In the genomic region with DNA sequence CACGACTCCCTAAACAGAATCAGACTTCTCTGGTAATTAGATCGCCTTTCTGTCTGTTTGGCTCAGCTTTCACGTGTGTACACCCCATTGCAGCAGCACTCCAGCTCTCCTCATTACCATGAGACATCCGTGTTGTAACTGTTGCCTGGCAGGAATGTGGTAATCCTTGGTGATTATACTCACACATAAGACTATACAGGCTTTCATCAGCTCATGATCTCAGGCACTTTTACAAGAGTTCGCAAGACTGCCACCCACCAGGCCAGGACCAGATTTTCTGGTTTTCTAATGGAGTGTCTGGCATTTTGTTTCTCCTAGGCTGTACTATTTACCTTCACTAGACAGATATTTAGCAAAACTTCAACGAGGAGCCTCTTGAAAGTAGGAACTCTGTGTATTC, we compare ENCODE assay signal across 11 cellular contexts. TPM values are rescaled to one million over a fixed set of nuclear protein-coding genes. Genes with fewer than 3 reads are reported as not detected.
DNase-seq lines count a peak whose midpoint lies in the region; TF ChIP-seq lines count a peak whose summit lies in the region.
"Had no signal": no experiment of that assay in that cellular context is flagged by ENCODE, and none has a peak within 500 bp of the region (broad histone marks: within the 10 kb centered on the region; RNA-seq: fewer than 3 reads in every experiment).

No MANE protein-coding gene starts in this region.

- CTCF ChIA-PET in Calu3 (lab: Charles Lee): interaction anchor here (0.5 to 1.0 kb wide), 2 partner anchors 41 to 181 kb away, joined by 3 to 4 read pairs; no protein-coding TSS in a partner anchor

- H3K4me3 ChIP-seq in epithelial cell of esophagus (ENCODE audit: low read length): no peak overlapping the region
- H3K4me3 ChIP-seq in sigmoid colon: no peak overlapping the region
- no peak overlapping the region for H3K4me3 ChIP-seq in right atrium auricular region

- peak overlapping the region in 1 of 4 donors; percentile 18 for H3K27ac ChIP-seq in sigmoid colon
- peak overlapping the region in 1 of 2 donors; percentile 57 for H3K27ac ChIP-seq in right atrium auricular region

- no peak for TF ChIP-seq POLR2A in sigmoid colon (IDR thresholded peaks at IDR 0.05)

- no TSS peak for BruUV-seq in Calu3 (replicated peaks; lab: Mats Ljungman, UMichigan)

- peak overlapping the region; percentile 91 for H3K27ac Mint-ChIP-seq in Calu3 (ENCODE audit: unreplicated experiment)
- peak overlapping the region; percentile 65 for H3K27ac Mint-ChIP-seq in neural crest cell (ENCODE audit: unreplicated experiment)

- intact Hi-C loops in Calu3 (cut with micrococcal nuclease; ENCODE audit: unreplicated experiment): loop anchor here (2.0 kb wide), 1 partner anchor 15 kb away; no protein-coding TSS in a partner anchor
- intact Hi-C loops in sigmoid colon (cut with DNase I): no loop called here

- H3K9me3 ChIP-seq in sigmoid colon: no peaks in the 10 kb centered on the region
- no peaks in the 10 kb centered on the region for H3K9me3 ChIP-seq in right atrium auricular region

- 77 to 85% methylated on average over 6 of the region's 6 CpGs for WGBS in sigmoid colon, 2 donors

- H3K27me3 Mint-ChIP-seq in Calu3 (ENCODE audit: unreplicated experiment) (no peaks in the 10 kb centered on the region), neural crest cell (ENCODE audit: low read depth) (no peaks in the 10 kb centered on the region)
- H3K27me3 Mint-ChIP-seq: central memory CD8-positive, alpha-beta T cell had no signal

- H3K27me3 ChIP-seq in sigmoid colon: no peaks in the 10 kb centered on the region
- H3K27me3 ChIP-seq in right atrium auricular region: no peaks in the 10 kb centered on the region

- no peak for TF ChIP-seq EP300 in sigmoid colon (IDR thresholded peaks at IDR 0.05)

- H3K4me3 Mint-ChIP-seq in Calu3 (ENCODE audit: low read depth, unreplicated experiment) (peak overlapping the region; percentile 32), neural crest cell (no peak overlapping the region)
- H3K4me3 Mint-ChIP-seq: central memory CD8-positive, alpha-beta T cell had no signal

- H3K36me3 ChIP-seq in sigmoid colon (peaks cover 0 to 5% (median 0%) of the 10 kb centered on the region in 4 donors), right atrium auricular region (no peaks in the 10 kb centered on the region)

- H3K4me1 ChIP-seq in sigmoid colon: peaks cover 0 to 31% (median 24%) of the 10 kb centered on the region in 4 donors
- peaks cover 0 to 37% of the 10 kb centered on the region in 2 donors for H3K4me1 ChIP-seq in right atrium auricular region

- H3K36me3 Mint-ChIP-seq in Calu3 (ENCODE audit: insufficient read depth, unreplicated experiment) (peaks cover 33% of the 10 kb centered on the region), neural crest cell (ENCODE audit: low read depth) (no peaks in the 10 kb centered on the region)

- DNase-seq in Calu3: peak; percentile 57
- DNase-seq in LHCN-M2 (ENCODE audit: low read depth): peak; percentile 54
- DNase-seq in epithelial cell of esophagus (ENCODE audit: low read depth): peak; percentile 99
- no peak for DNase-seq in neural crest cell (ENCODE audit: low read depth, low spot score)
- DNase-seq in sigmoid colon: no peak
- no peak for DNase-seq in activated CD4-positive, alpha-beta T cell treated with anti-CD3 and anti-CD28 coated beads, Interleukin-2, amount 50 U/mL, for 48 hours
- DNase-seq in glomerular visceral epithelial cell (ENCODE audit: extremely low spot score): no peak
- DNase-seq in right atrium auricular region (ENCODE audit: low spot score): no peak
- DNase-seq: activated CD8-positive, alpha-beta memory T cell treated with anti-CD3 and anti-CD28 coated beads, Interleukin-2, amount 50 U/mL, for 4 hours; NCI-H2107 had no signal

- TF ChIP-seq CTCF in Calu3 (IDR thresholded peaks at IDR 0.05; ENCODE audit: unreplicated experiment) (no peak), epithelial cell of esophagus (IDR thresholded peaks at IDR 0.05; ENCODE audit: insufficient read depth, low read depth, low read length, missing control alignments) (no peak), neural crest cell (conservative IDR thresholded peaks at IDR 0.05) (no peak), sigmoid colon (IDR thresholded peaks at IDR 0.05) (no peak), right atrium auricular region (IDR thresholded peaks at IDR 0.05) (no peak)

- H3K9me3 Mint-ChIP-seq in Calu3 (ENCODE audit: low read depth, unreplicated experiment) (no peaks in the 10 kb centered on the region), neural crest cell (peaks cover 3% of the 10 kb centered on the region)
- H3K9me3 Mint-ChIP-seq: central memory CD8-positive, alpha-beta T cell had no signal

- peaks cover 32% of the 10 kb centered on the region for H3K4me1 Mint-ChIP-seq in Calu3 (ENCODE audit: low read depth, unreplicated experiment)
- H3K4me1 Mint-ChIP-seq in neural crest cell: no peaks in the 10 kb centered on the region

RNA-seq across cellular contexts. Expression of a gene that starts 50.2 kb away (rescaled TPM):
- total RNA-seq in Calu3 (2022) (62.0 and 71.3 TPM in 2 replicates), LHCN-M2 (2014; rRNA removed) (19.7 and 30.3 TPM in 2 replicates), neural crest cell (12.2 and 12.5 TPM in 2 replicates), sigmoid colon (10 to 100 TPM; 20.0 to 36.0 (median 21.9) TPM), right atrium auricular region (10 to 100 TPM; 34.5 to 36.8 TPM)
- 21.5 TPM for polyA plus RNA-seq in LHCN-M2 (2012)
- 1 to 10 TPM; 2.3 to 9.8 (median 4.8) TPM for polyA plus RNA-seq in sigmoid colon

Comparison
In these comparisons a context has a peak if more than half of its experiments do, and no peak if none do; other contexts are left out.
1. DNase-seq: peak in Calu3 (single experiment), LHCN-M2 (single experiment) and epithelial cell of esophagus (single experiment); none in neural crest cell (single experiment), sigmoid colon (single experiment), activated CD4-positive, alpha-beta T cell treated with anti-CD3 and anti-CD28 coated beads, Interleukin-2, amount 50 U/mL, for 48 hours (0 of 2), glomerular visceral epithelial cell (single experiment) and right atrium auricular region (single experiment).